8 cellular contexts compared by ENCODE assay signal in the genomic region with DNA sequence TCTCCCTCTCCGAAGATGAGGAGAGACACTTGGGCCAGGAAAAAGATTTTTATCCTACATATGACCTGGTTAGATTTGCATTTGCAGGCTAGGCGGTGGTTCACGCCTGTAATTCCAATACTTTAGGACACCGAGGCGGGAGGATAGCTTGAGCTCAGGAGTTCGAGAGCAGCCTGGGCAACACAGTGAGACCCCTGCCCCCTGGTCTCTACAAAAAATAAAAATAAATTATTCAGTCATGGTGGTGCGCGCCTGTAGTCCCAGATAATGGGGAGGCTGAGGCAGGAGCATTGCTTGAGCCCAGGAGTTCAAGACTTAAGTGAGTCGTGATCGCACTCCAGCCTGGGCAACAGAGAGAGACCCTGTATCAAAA. TPM values are rescaled to one million over a fixed set of nuclear protein-coding genes. Genes with fewer than 3 reads are reported as not detected.
DNase-seq lines count a peak whose midpoint lies in the region; ATAC-seq and TF ChIP-seq lines count a peak whose summit lies in the region.

No MANE protein-coding gene starts in this region.

- H3K4me1 ChIP-seq in tibial artery = peaks cover 0 to 19% (median 16%) of the 10 kb centered on the region in 4 donors

- H3K4me3 Mint-ChIP-seq in activated T-cell treated with anti-CD3 and anti-CD28 coated beads, Interleukin-2, amount 50 U/mL, for 4 hours = peak overlapping the region; percentile 89
- H3K4me3 Mint-ChIP-seq in memory B cell = peak overlapping the region; percentile 98

- TF ChIP-seq CTCF in astrocyte of the cerebellum (IDR thresholded peaks at IDR 0.05; ENCODE audit: low read depth, low read length, missing control alignments) (no peak), tibial artery (IDR thresholded peaks at IDR 0.05) (no peak), omental fat pad (IDR thresholded peaks at IDR 0.05) (no peak)

- H3K27me3 ChIP-seq in tibial artery = no peaks in the 10 kb centered on the region

- no peaks in the 10 kb centered on the region for H3K27me3 Mint-ChIP-seq in activated T-cell treated with anti-CD3 and anti-CD28 coated beads, Interleukin-2, amount 50 U/mL, for 4 hours (ENCODE audit: low read depth)
- peaks cover 3% of the 10 kb centered on the region for H3K27me3 Mint-ChIP-seq in memory B cell

- H3K36me3 Mint-ChIP-seq in activated T-cell treated with anti-CD3 and anti-CD28 coated beads, Interleukin-2, amount 50 U/mL, for 4 hours (ENCODE audit: insufficient read depth) = peaks cover 4% of the 10 kb centered on the region
- H3K36me3 Mint-ChIP-seq in memory B cell = peaks cover 6% of the 10 kb centered on the region

- intact Hi-C loops in tibial artery (cut with DNase I; ENCODE audit: low total_unique reads) = loop anchor here (5.0 to 10.0 kb wide), 2 partner anchors 51 to 93 kb away; a partner anchor contains a TSS

- no peak overlapping the region for H3K27ac Mint-ChIP-seq in memory B cell

- no peak for ATAC-seq in activated T-cell treated with anti-CD3 and anti-CD28 coated beads, Interleukin-2, amount 50 U/mL, for 4 hours
- ATAC-seq in memory B cell (ENCODE audit: low read depth) = no peak
- no peak for ATAC-seq in omental fat pad (ENCODE audit: low FRiP score)

- H3K4me1 Mint-ChIP-seq in activated T-cell treated with anti-CD3 and anti-CD28 coated beads, Interleukin-2, amount 50 U/mL, for 4 hours (ENCODE audit: low read depth) = peaks cover 15% of the 10 kb centered on the region
- H3K4me1 Mint-ChIP-seq in memory B cell = peaks cover 11% of the 10 kb centered on the region

- H3K4me3 ChIP-seq in astrocyte of the cerebellum (ENCODE audit: low read depth, low read length) = peak overlapping the region; percentile 82
- peak overlapping the region; percentile 76 to 82 for H3K4me3 ChIP-seq in tibial artery

- H3K27ac ChIP-seq in tibial artery = peak overlapping the region; percentile 78 to 88

- no peaks in the 10 kb centered on the region for H3K9me3 ChIP-seq in tibial artery

- in situ Hi-C loops in astrocyte of the cerebellum (cut with HindIII; ENCODE audit: low sequenced_read_pairs) = no loop called here

- DNase-seq in activated T-cell treated with anti-CD3 and anti-CD28 coated beads, Interleukin-2, amount 50 U/mL, for 4 hours = no peak
- DNase-seq in activated T-cell treated with anti-CD3 and anti-CD28 coated beads, Interleukin-2, amount 50 U/mL, for 48 hours = no peak
- DNase-seq in astrocyte of the cerebellum (ENCODE audit: low read depth) (no peak), memory B cell (ENCODE audit: low spot score in 2 of 2) (no peak), tibial artery (no peak), EL (no peak), omental fat pad (ENCODE audit: low spot score) (no peak), pons (ENCODE audit: low spot score) (no peak)

- H3K9me3 Mint-ChIP-seq in activated T-cell treated with anti-CD3 and anti-CD28 coated beads, Interleukin-2, amount 50 U/mL, for 4 hours = no peaks in the 10 kb centered on the region
- no peaks in the 10 kb centered on the region for H3K9me3 Mint-ChIP-seq in memory B cell

- peaks cover 19 to 31% (median 30%) of the 10 kb centered on the region in 3 donors for H3K36me3 ChIP-seq in tibial artery

RNA-seq across cellular contexts. Expression of a gene that starts 7.9 kb away (rescaled TPM):
- total RNA-seq in activated T-cell treated with anti-CD3 and anti-CD28 coated beads, Interleukin-2, amount 50 U/mL, for 4 hours = 10 to 100 TPM; 42.1 to 51.4 (median 43.1) TPM
- total RNA-seq in omental fat pad = 10 to 100 TPM; 37.4 to 61.6 (median 48.3) TPM

RNA-seq across cellular contexts. Expression of a gene that starts 12.5 kb away (rescaled TPM):
- total RNA-seq in activated T-cell treated with anti-CD3 and anti-CD28 coated beads, Interleukin-2, amount 50 U/mL, for 4 hours = 100 to 1,000 TPM; 170 to 182 (median 182) TPM
- total RNA-seq in omental fat pad = 100 to 1,000 TPM in 2 of 4 donors, 10 to 100 TPM in 2; 79.0 to 150 (median 110) TPM

RNA-seq across cellular contexts. Expression of a gene that starts 13.3 kb away (rescaled TPM):
- total RNA-seq in activated T-cell treated with anti-CD3 and anti-CD28 coated beads, Interleukin-2, amount 50 U/mL, for 4 hours = 10 to 100 TPM; 40.4 to 52.0 (median 46.3) TPM
- total RNA-seq in omental fat pad = 100 to 1,000 TPM in 1 of 4 donors, 10 to 100 TPM in 3; 22.9 to 135 (median 37.8) TPM

RNA-seq across cellular contexts. Expression of a gene that starts 27.5 kb away (rescaled TPM):
- total RNA-seq in activated T-cell treated with anti-CD3 and anti-CD28 coated beads, Interleukin-2, amount 50 U/mL, for 4 hours = 1 to 10 TPM in 2 of 3 donors, under 1 TPM in 1; 0.79 to 1.4 (median 1.3) TPM
- 1 to 10 TPM in 2 of 4 donors, under 1 TPM in 2; 0.60 to 1.9 (median 1.1) TPM for total RNA-seq in omental fat pad

RNA-seq across cellular contexts. Expression of a gene that starts 27.9 kb away (rescaled TPM):
- 10 to 100 TPM; 17.2 to 17.9 (median 17.8) TPM for total RNA-seq in activated T-cell treated with anti-CD3 and anti-CD28 coated beads, Interleukin-2, amount 50 U/mL, for 4 hours
- total RNA-seq in omental fat pad = 1 to 10 TPM; 6.0 to 9.8 (median 8.3) TPM
